In the genomic region with DNA sequence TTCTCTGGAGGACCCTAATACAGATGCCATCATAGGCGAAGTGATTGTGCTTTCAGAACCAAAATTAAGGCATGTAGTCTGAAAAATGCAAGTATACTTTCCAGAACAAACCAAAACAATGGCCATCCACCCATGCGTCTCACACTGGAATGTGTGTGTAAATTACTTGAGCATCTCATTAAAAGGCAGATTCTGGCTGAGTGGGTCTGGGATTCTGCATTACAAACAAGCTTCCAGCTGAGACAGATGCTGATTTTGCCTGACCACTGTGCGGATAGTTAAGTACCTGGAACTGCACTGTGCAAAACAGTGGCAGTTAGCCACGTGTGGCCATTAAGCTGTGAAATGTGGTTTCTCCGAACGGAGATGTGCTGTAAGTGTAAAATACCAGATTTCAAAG, we compare ENCODE assay signal across 20 cellular contexts. TPM values are rescaled to one million over a fixed set of nuclear protein-coding genes. Genes with fewer than 3 reads are reported as not detected.
DNase-seq lines count a peak whose midpoint lies in the region; ATAC-seq, FAIRE-seq and TF ChIP-seq lines count a peak whose summit lies in the region.
"Had no signal": no experiment of that assay in that cellular context is flagged by ENCODE, and none has a peak within 500 bp of the region (broad histone marks: within the 10 kb centered on the region; RNA-seq: fewer than 3 reads in every experiment).

No MANE protein-coding gene starts in this region.

- TF ChIP-seq POLR2A in H1 (IDR thresholded peaks at IDR 0.05; ENCODE audit: control extremely low read depth in 1 of 2, low read depth in 2 of 2, low read length in 2 of 2): no peak

- H3K9me3 Mint-ChIP-seq in GM23338: no peaks in the 10 kb centered on the region; the same call in 2 of the 3 replicates
- H3K9me3 Mint-ChIP-seq: CD14-positive monocyte; CD8-positive, alpha-beta T cell had no signal

- H2BK12ac ChIP-seq in H1 (ENCODE audit: low read depth, low read length) (no peak overlapping the region), neuronal stem cell (ENCODE audit: low read length) (no peak overlapping the region)

- H3K36me3 ChIP-seq in GM23338 (ENCODE audit: insufficient read depth): no peaks in the 10 kb centered on the region
- no peaks in the 10 kb centered on the region for H3K36me3 ChIP-seq in H1 (ENCODE audit: control insufficient read depth in 2 of 4, insufficient read depth in 4 of 4, low read length in 3 of 4)
- no peaks in the 10 kb centered on the region for H3K36me3 ChIP-seq in neuronal stem cell (replicated peaks in 1 of 2; ENCODE audit: control insufficient read depth in 2 of 2, insufficient read depth in 2 of 2, low read length in 2 of 2)

- no peak overlapping the region for H4K5ac ChIP-seq in H1 (ENCODE audit: insufficient read length, low read depth, low read length)

- H3K4me2 ChIP-seq in GM23338: no peak overlapping the region
- 0 out of 4 replicates have a peak overlapping the region, but pooled peaks of 1 of the 2 experiments have one; percentile 0 for H3K4me2 ChIP-seq in H1 (ENCODE audit: insufficient read depth in 1 of 2, low read depth in 2 of 2, low read length in 2 of 2)
- H3K4me2 ChIP-seq in neuronal stem cell (ENCODE audit: insufficient read depth, low read length, poor library complexity, severe bottlenecking): no peak overlapping the region

- H3K14ac ChIP-seq in H1 (ENCODE audit: insufficient read length) (no peak overlapping the region), neuronal stem cell (ENCODE audit: low read length) (no peak overlapping the region)

- H3K27me3 ChIP-seq in GM23338 (ENCODE audit: insufficient read depth) (no peaks in the 10 kb centered on the region), H1 (replicated peaks in 1 of 4; ENCODE audit: control insufficient read depth in 3 of 4, extremely low read depth in 1 of 4, insufficient read depth in 3 of 4, low read length in 3 of 4) (no peaks in the 10 kb centered on the region), neuronal stem cell (ENCODE audit: control insufficient read depth in 3 of 3, insufficient read depth in 3 of 3, low read depth in 1 of 3, low read length in 3 of 3) (no peaks in the 10 kb centered on the region)

- no peak overlapping the region for H3K9ac ChIP-seq in H1 (replicated peaks in 1 of 4; ENCODE audit: extremely low read depth in 1 of 4, low read depth in 3 of 4, low read length in 3 of 4)
- H3K9ac ChIP-seq in neuronal stem cell (ENCODE audit: low read depth, low read length, poor library complexity): no peak overlapping the region

- no peak overlapping the region for H3K56ac ChIP-seq in H1 (replicated peaks; ENCODE audit: insufficient read length, low read depth, low read length)

- H3K4ac ChIP-seq in H1 (replicated peaks; ENCODE audit: insufficient read length, low read depth, low read length): no peak overlapping the region
- H3K4ac ChIP-seq in neuronal stem cell (ENCODE audit: low read length): no peak overlapping the region

- H2AK5ac ChIP-seq in H1 (ENCODE audit: low read depth, low read length): no peak overlapping the region
- H2AK5ac ChIP-seq in neuronal stem cell (ENCODE audit: low read depth, low read length): no peak overlapping the region

- H3K9me2 ChIP-seq in GM23338 (ENCODE audit: insufficient read depth): no peaks in the 10 kb centered on the region

- H3K9me3 ChIP-seq in H1 (ENCODE audit: insufficient read depth in 2 of 2, low read depth in 1 of 2, low read length in 1 of 2) (no peaks in the 10 kb centered on the region), neuronal stem cell (replicated peaks in 1 of 2; ENCODE audit: control insufficient read depth in 2 of 2, insufficient read depth in 1 of 2, low read depth in 1 of 2, low read length in 2 of 2) (peaks cover 0 to 1% of the 10 kb centered on the region in 2 donors)

- H3K27me3 Mint-ChIP-seq in GM23338 (ENCODE audit: insufficient read depth, low read depth, poor library complexity): peaks cover 10% of the 10 kb centered on the region

- H3K4me3 ChIP-seq in GM23338 (no peak overlapping the region), H1 (ENCODE audit: extremely low read depth in 1 of 4, insufficient read depth in 2 of 4, low read depth in 3 of 4, low read length in 4 of 4) (no peak overlapping the region), neuronal stem cell (ENCODE audit: low read length in 2 of 2) (no peak overlapping the region)
- H3K4me3 ChIP-seq: K562 had no signal

- H3K79me2 ChIP-seq in GM23338 (replicated peaks; ENCODE audit: insufficient read depth) (no peaks in the 10 kb centered on the region), H1 (ENCODE audit: control insufficient read depth in 1 of 2, insufficient read depth in 2 of 2, low read length in 2 of 2) (no peaks in the 10 kb centered on the region)

- no peaks in the 10 kb centered on the region for H3K23me2 ChIP-seq in H1 (ENCODE audit: low read depth, low read length)

- H3K23ac ChIP-seq in H1 (ENCODE audit: insufficient read length) (no peak overlapping the region), neuronal stem cell (ENCODE audit: low read depth, low read length, poor library complexity) (no peak overlapping the region)

- H2BK5ac ChIP-seq in H1 (ENCODE audit: low read depth, low read length) (no peak overlapping the region), neuronal stem cell (ENCODE audit: low read length) (no peak overlapping the region)

- H3K18ac ChIP-seq in H1 (ENCODE audit: extremely low read depth, low read length) (no peak overlapping the region), neuronal stem cell (ENCODE audit: low read length) (no peak overlapping the region)

- H3K27ac ChIP-seq in GM23338 (ENCODE audit: low read depth) (no peak overlapping the region), H1 (ENCODE audit: low read depth, low read length) (no peak overlapping the region), neuronal stem cell (replicated peaks; ENCODE audit: low read length) (no peak overlapping the region)
- H3K27ac ChIP-seq: 22Rv1 had no signal

- no peak overlapping the region for H2BK120ac ChIP-seq in H1 (replicated peaks; ENCODE audit: low read depth, low read length)
- no peak overlapping the region for H2BK120ac ChIP-seq in neuronal stem cell (ENCODE audit: low read depth, low read length)

- H3F3A ChIP-seq in GM23338 (replicated peaks; ENCODE audit: low read depth): 0 out of 2 replicates have a peak, but pooled peaks cover 8% of the 10 kb centered on the region

- H3K4me3 Mint-ChIP-seq in GM23338: no peak overlapping the region
- H3K4me3 Mint-ChIP-seq: CD14-positive monocyte; CD8-positive, alpha-beta T cell had no signal

- CTCF ChIA-PET in H1 (lab: Charles Lee; ENCODE audit: partially characterized antibody): interaction anchor here (1.9 kb wide), 1 partner anchor 20 kb away, joined by 8 read pairs; no protein-coding TSS in a partner anchor

- no peak overlapping the region for H2AFZ ChIP-seq in GM23338
- H2AFZ ChIP-seq in H1 (ENCODE audit: low read length): no peak overlapping the region
- H2AFZ ChIP-seq in neuronal stem cell (ENCODE audit: low read length): no peak overlapping the region

- no peak for TF ChIP-seq CTCF in GM23338 (conservative IDR thresholded peaks at IDR 0.05; ENCODE audit: low read depth in 2 of 2)
- no peak for TF ChIP-seq CTCF in H1 (IDR thresholded peaks at IDR 0.05; ENCODE audit: control extremely low read depth in 1 of 3, insufficient read depth in 1 of 3, low read depth in 1 of 3, low read length in 3 of 3)

- H4K91ac ChIP-seq in H1 (replicated peaks; ENCODE audit: insufficient read length, low read length) (no peak overlapping the region), neuronal stem cell (ENCODE audit: low read depth, low read length, poor library complexity) (no peak overlapping the region)

- peak; percentile 41 for ATAC-seq in GM23338
- ATAC-seq: CD8-positive, alpha-beta T cell; K562 had no signal

- POLR2A ChIA-PET in H1 (lab: Charles Lee; ENCODE audit: partially characterized antibody): interaction anchor here (1.1 kb wide), 1 partner anchor 23 kb away, joined by 3 read pairs; no protein-coding TSS in a partner anchor

- no peak overlapping the region for H4K8ac ChIP-seq in H1 (ENCODE audit: extremely low read depth, insufficient read depth, low read length)
- H4K8ac ChIP-seq in neuronal stem cell (ENCODE audit: low read depth, low read length): peak overlapping the region; percentile 86

- H2BK15ac ChIP-seq in H1 (ENCODE audit: low read length) (no peak overlapping the region), neuronal stem cell (ENCODE audit: low read length) (no peak overlapping the region)

- TF ChIP-seq EP300 in Ishikawa (IDR thresholded peaks at IDR 0.05; ENCODE audit: borderline replicate concordance): no peak
- TF ChIP-seq EP300 in H1 (IDR thresholded peaks at IDR 0.05; ENCODE audit: borderline replicate concordance in 1 of 2, low read depth in 2 of 2, low read length in 2 of 2): no peak

- no peak overlapping the region for H3K27ac Mint-ChIP-seq in GM23338
- H3K27ac Mint-ChIP-seq: CD14-positive monocyte; CD8-positive, alpha-beta T cell had no signal

- TF ChIP-seq RAD21 in Ishikawa (IDR thresholded peaks at IDR 0.05; ENCODE audit: low read depth) (no peak), H1 (IDR thresholded peaks at IDR 0.05 in 1 of 2, conservative IDR thresholded peaks at IDR 0.05 in 1 of 2; ENCODE audit: low read depth in 2 of 2, low read length in 2 of 2) (no peak)

- FAIRE-seq in H1 (lab: Jason Lieb, UNC): peak; percentile 72
- FAIRE-seq: D721Med, GM12892, GM19239, H54, K562 had no signal

- 70% methylated on average over 6 of the region's 6 CpGs; no CpG with 5 or more reads in 1 of the 2 experiments for WGBS in H1 (ENCODE audit: extremely low coverage in 1 of 2, insufficient coverage in 1 of 2, insufficient read length in 1 of 2, insufficient replicate concordance in 2 of 2, low coverage in 1 of 2, low lambda C conversion rate in 2 of 2, missing lambda C conversion rate in 1 of 2), 2 experiments
- WGBS in neuronal stem cell (ENCODE audit: extremely low coverage in 2 of 2, insufficient read length in 2 of 2, insufficient replicate concordance in 1 of 2), 2 donors: no CpG with 5 or more reads among the region's 6 CpGs

- H3K79me1 ChIP-seq in H1 (ENCODE audit: low read depth, low read length): no peaks in the 10 kb centered on the region
- H3K79me1 ChIP-seq in neuronal stem cell (ENCODE audit: low read depth, low read length): peaks cover 2% of the 10 kb centered on the region

- no peaks in the 10 kb centered on the region for H4K20me1 ChIP-seq in GM23338 (replicated peaks; ENCODE audit: insufficient read depth)
- H4K20me1 ChIP-seq in H1 (replicated peaks in 1 of 2; ENCODE audit: control insufficient read depth in 1 of 2, insufficient read depth in 2 of 2, low read length in 2 of 2): no peaks in the 10 kb centered on the region

- H3K4me1 ChIP-seq in GM23338 (ENCODE audit: insufficient read depth) (peaks cover 8% of the 10 kb centered on the region), H1 (replicated peaks in 1 of 4; ENCODE audit: control insufficient read depth in 3 of 4, insufficient read depth in 4 of 4, low read length in 3 of 4) (peaks cover 0 to 7% (median 3%) of the 10 kb centered on the region in 4 experiments; a peak in 6 of 7 replicates), neuronal stem cell (ENCODE audit: control insufficient read depth in 2 of 2, insufficient read depth in 1 of 2, low read depth in 1 of 2, low read length in 2 of 2) (peaks cover 5 to 9% of the 10 kb centered on the region in 2 donors)

- peaks cover 21% of the 10 kb centered on the region; the same call in 2 of the 3 replicates for H3K4me1 Mint-ChIP-seq in GM23338

- DNase-seq in GM23338 (ENCODE audit: low spot score): peak; percentile 40
- DNase-seq in H1 (ENCODE audit: low read depth in 1 of 2, low spot score in 2 of 2): no peak
- DNase-seq in neuronal stem cell (ENCODE audit: low spot score): no peak
- DNase-seq in activated T-cell treated with anti-CD3 and anti-CD28 coated beads for 4 hours: no peak
- no peak for DNase-seq in NCI-H69 (lab: John Stamatoyannopoulos, UW)
- no peak for DNase-seq in activated CD4-positive, alpha-beta T cell treated with anti-CD3 and anti-CD28 coated beads, Interleukin-2, amount 50 U/mL, for 1 hour
- no peak for DNase-seq in NCI-H2171 treated with DMSO at 0.1 percent for 48 hours (lab: John Stamatoyannopoulos, UW)
- DNase-seq: CD8-positive, alpha-beta T cell; COR-L47; DMS153; DND-41; GDM1 had no signal

- H3K36me3 Mint-ChIP-seq in GM23338 (ENCODE audit: low read depth): no peaks in the 10 kb centered on the region; the same call in 2 of the 3 replicates
- H3K36me3 Mint-ChIP-seq: CD14-positive monocyte; CD8-positive, alpha-beta T cell had no signal

- H2BK20ac ChIP-seq in H1 (ENCODE audit: low read length): no peak overlapping the region

RNA-seq across cellular contexts. Expression of gene RRP7A, which starts 26.2 kb away (rescaled TPM):
- 51.9 and 59.2 TPM in 2 replicates for total RNA-seq in GM23338 (2014; rRNA removed; shearing (Covaris generic))
- 48.1 and 48.9 TPM in 2 replicates for polyA plus RNA-seq in GM23338 (2016; fragmentation: Nextera tagmentation; extraction: Ambion mirVana)
- total RNA-seq in H1 (2021; fragmentation: NEBNext Ultra II Directional; extraction: Animal tissue kit (Norgen Biotek cat#: 25700)): 48.4 and 49.0 TPM in 2 replicates
- polyA plus RNA-seq in H1 (2011; rRNA removed): 18.4 and 26.7 TPM in 2 replicates
- 30.5 TPM for polyA plus RNA-seq in H1 (2011; cell fraction: cytosol; rRNA removed)
- polyA plus RNA-seq in H1 (2011; cell fraction: nucleus; rRNA removed): 22.9 TPM
- polyA plus RNA-seq in H1 (2012, experiment 1 of 2): 29.2 to 33.3 TPM (median 30.2 TPM) in 4 replicates
- 27.4 TPM for polyA plus RNA-seq in H1 (2012, experiment 2 of 2)
- 21.5 TPM for polyA plus RNA-seq in H1 (2013, experiment 1 of 2)
- polyA plus RNA-seq in H1 (2013, experiment 2 of 2): 21.3 TPM
- 20.6 and 22.7 TPM in 2 replicates for polyA minus RNA-seq in H1 (2011; rRNA and poly(A)+ RNA removed)
- polyA minus RNA-seq in H1 (2011; cell fraction: cytosol; rRNA and poly(A)+ RNA removed): 16.8 TPM
- polyA minus RNA-seq in H1 (2011; cell fraction: nucleus; rRNA and poly(A)+ RNA removed): 25.4 TPM
- 10.9 TPM for polyA plus RNA-seq in neuronal stem cell (2013, experiment 1 of 2)
- 10.8 TPM for polyA plus RNA-seq in neuronal stem cell (2013, experiment 2 of 2)
